14 cellular contexts compared by ENCODE assay signal in the genomic region with DNA sequence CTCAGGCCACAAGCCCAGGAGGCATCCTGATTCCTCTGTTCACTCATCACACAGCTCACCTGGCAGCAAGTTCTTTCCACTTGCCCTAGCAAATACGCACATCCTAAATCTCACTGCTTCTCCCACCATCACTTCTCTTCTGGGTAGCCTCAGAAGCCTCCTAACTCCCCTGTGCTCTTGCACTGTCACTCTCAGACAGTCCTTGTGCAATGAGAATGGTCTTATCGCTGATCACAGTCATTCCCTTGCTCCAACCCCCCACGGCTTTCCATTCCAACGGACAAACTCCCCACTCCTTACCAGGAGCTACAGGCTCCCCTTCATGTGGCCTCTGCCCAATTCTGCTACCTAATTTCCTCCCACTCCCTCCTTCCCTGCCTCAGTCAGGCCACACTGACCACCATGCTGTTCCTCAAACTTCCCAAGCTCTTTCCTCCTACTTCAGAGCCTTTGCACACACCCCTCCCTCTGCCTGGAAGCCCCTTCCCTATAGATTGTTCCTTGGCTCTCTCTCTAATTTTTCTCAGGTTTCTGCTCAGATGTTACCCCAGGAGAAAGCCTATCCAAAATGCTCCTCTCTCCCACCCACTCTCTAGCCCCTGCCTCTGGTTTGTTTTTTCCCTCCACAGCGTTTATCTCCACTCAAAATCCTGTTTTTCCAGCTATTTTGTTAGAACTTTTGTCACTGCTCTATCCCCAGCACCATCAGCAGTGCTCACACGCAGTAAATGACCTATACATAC. TPM values are rescaled to one million over a fixed set of nuclear protein-coding genes. Genes with fewer than 3 reads are reported as not detected.
DNase-seq lines count a peak whose midpoint lies in the region; ATAC-seq and TF ChIP-seq lines count a peak whose summit lies in the region.
"Had no signal": no experiment of that assay in that cellular context is flagged by ENCODE, and none has a peak within 500 bp of the region (broad histone marks: within the 10 kb centered on the region; RNA-seq: fewer than 3 reads in every experiment).

No MANE protein-coding gene starts in this region.

- POLR2A ChIA-PET in activated CD4-positive, alpha-beta T cell treated with anti-CD3 and anti-CD28 coated beads for 36 hours (lab: Charles Lee) = no interaction called here

- peak overlapping the region; percentile 42 for H3K4me3 Mint-ChIP-seq in activated CD4-positive, alpha-beta T cell treated with anti-CD3 and anti-CD28 coated beads for 36 hours
- peak overlapping the region; percentile 32 for H3K4me3 Mint-ChIP-seq in activated naive CD8-positive, alpha-beta T cell treated with anti-CD3 and anti-CD28 coated beads, Interleukin-2, amount 50 U/mL, for 24 hours
- H3K4me3 Mint-ChIP-seq: nephron had no signal

- no peaks in the 10 kb centered on the region for H4K20me1 ChIP-seq in OCI-LY1 (ENCODE audit: insufficient read depth, low read length)

- TF ChIP-seq CTCF in OCI-LY1 (IDR thresholded peaks at IDR 0.05; ENCODE audit: low read length) (no peak), neutrophil (IDR thresholded peaks at IDR 0.05) (no peak), mucosa of descending colon (IDR thresholded peaks at IDR 0.05) (no peak)

- no peak overlapping the region for H2AFZ ChIP-seq in OCI-LY1 (ENCODE audit: low read length)

- H3F3A ChIP-seq in OCI-LY1 (ENCODE audit: insufficient read depth, low read length) = no peaks in the 10 kb centered on the region

- no peak for DNase-seq in activated CD4-positive, alpha-beta T cell treated with anti-CD3 and anti-CD28 coated beads for 36 hours
- no peak for DNase-seq in activated CD4-positive, alpha-beta T cell treated with anti-CD3 and anti-CD28 coated beads for 1 hour
- DNase-seq in activated naive CD8-positive, alpha-beta T cell treated with anti-CD3 and anti-CD28 coated beads, Interleukin-2, amount 50 U/mL, for 24 hours = no peak
- no peak for DNase-seq in AG08396 (ENCODE audit: low spot score)
- no peak for DNase-seq in mucosa of descending colon
- DNase-seq: DMS79, gastrocnemius medialis, KG1, NCI-H2171 treated with DMSO at 0.1 percent for 48 hours, RPMI8226 had no signal

- CTCF ChIA-PET in activated CD4-positive, alpha-beta T cell treated with anti-CD3 and anti-CD28 coated beads for 36 hours (lab: Charles Lee) = interaction anchor here (0.9 to 2.4 kb wide), 7 partner anchors 13 to 90 kb away, joined by 3 to 10 read pairs (median 3); no protein-coding TSS in a partner anchor

- H3K4me3 ChIP-seq in OCI-LY1 (ENCODE audit: low read depth, low read length, poor library complexity, severe bottlenecking) (no peak overlapping the region), neutrophil (ENCODE audit: low read depth in 1 of 2, low read length in 1 of 2) (no peak overlapping the region), mucosa of descending colon (no peak overlapping the region)
- H3K4me3 ChIP-seq: gastrocnemius medialis had no signal

- intact Hi-C loops in activated CD4-positive, alpha-beta T cell treated with anti-CD3 and anti-CD28 coated beads for 36 hours (cut with DNase I, micrococcal nuclease) = no loop called here
- intact Hi-C loops in mucosa of descending colon (cut with DNase I, micrococcal nuclease) = no loop called here

- H3K9me3 ChIP-seq in OCI-LY1 (ENCODE audit: low read length) (no peaks in the 10 kb centered on the region), neutrophil (no peaks in the 10 kb centered on the region), mucosa of descending colon (no peaks in the 10 kb centered on the region)
- H3K9me3 ChIP-seq: gastrocnemius medialis had no signal

- H3K27ac Mint-ChIP-seq in activated CD4-positive, alpha-beta T cell treated with anti-CD3 and anti-CD28 coated beads for 36 hours = peak overlapping the region; percentile 94
- peak overlapping the region; percentile 91 for H3K27ac Mint-ChIP-seq in activated naive CD8-positive, alpha-beta T cell treated with anti-CD3 and anti-CD28 coated beads, Interleukin-2, amount 50 U/mL, for 24 hours
- H3K27ac Mint-ChIP-seq: nephron had no signal

- H3K36me3 ChIP-seq in OCI-LY1 (ENCODE audit: insufficient read depth, low read length) (no peaks in the 10 kb centered on the region), neutrophil (no peaks in the 10 kb centered on the region), mucosa of descending colon (ENCODE audit: low read depth) (no peaks in the 10 kb centered on the region)
- H3K36me3 ChIP-seq: gastrocnemius medialis had no signal

- peaks cover 30% of the 10 kb centered on the region for H3K79me2 ChIP-seq in OCI-LY1 (ENCODE audit: insufficient read depth, low read length)

- ATAC-seq in activated CD4-positive, alpha-beta T cell treated with anti-CD3 and anti-CD28 coated beads for 36 hours = no peak
- no peak for ATAC-seq in activated naive CD8-positive, alpha-beta T cell treated with anti-CD3 and anti-CD28 coated beads, Interleukin-2, amount 50 U/mL, for 24 hours
- ATAC-seq in GM19023 (IDR thresholded peaks at IDR 0.05; ENCODE audit: unreplicated experiment) = no peak
- no peak for ATAC-seq in mucosa of descending colon
- ATAC-seq: gastrocnemius medialis had no signal

- H3K27ac ChIP-seq in OCI-LY1 (ENCODE audit: low read depth, low read length, poor library complexity, severe bottlenecking) = peak overlapping the region; percentile 67
- peak overlapping the region; percentile 64 for H3K27ac ChIP-seq in neutrophil
- H3K27ac ChIP-seq: gastrocnemius medialis had no signal

- H3K9me2 ChIP-seq in OCI-LY1 (ENCODE audit: low read depth, low read length) = no peaks in the 10 kb centered on the region

- H3K36me3 Mint-ChIP-seq in activated CD4-positive, alpha-beta T cell treated with anti-CD3 and anti-CD28 coated beads for 36 hours (ENCODE audit: low read depth) = peaks cover 36% of the 10 kb centered on the region
- peaks cover 20% of the 10 kb centered on the region for H3K36me3 Mint-ChIP-seq in activated naive CD8-positive, alpha-beta T cell treated with anti-CD3 and anti-CD28 coated beads, Interleukin-2, amount 50 U/mL, for 24 hours (ENCODE audit: low read depth)

- H3K4me2 ChIP-seq in OCI-LY1 (ENCODE audit: low read length) = peak overlapping the region; percentile 2; the same call in 1 of the 2 replicates

- H3K9me3 Mint-ChIP-seq in activated CD4-positive, alpha-beta T cell treated with anti-CD3 and anti-CD28 coated beads for 36 hours (ENCODE audit: low read depth) = no peaks in the 10 kb centered on the region
- H3K9me3 Mint-ChIP-seq in activated naive CD8-positive, alpha-beta T cell treated with anti-CD3 and anti-CD28 coated beads, Interleukin-2, amount 50 U/mL, for 24 hours = no peaks in the 10 kb centered on the region
- H3K9me3 Mint-ChIP-seq: nephron had no signal

- H3K27me3 ChIP-seq in OCI-LY1 (ENCODE audit: insufficient read depth, low read length) = no peaks in the 10 kb centered on the region
- H3K27me3 ChIP-seq in neutrophil = no peaks in the 10 kb centered on the region
- H3K27me3 ChIP-seq: gastrocnemius medialis had no signal

- H3K4me1 Mint-ChIP-seq in activated CD4-positive, alpha-beta T cell treated with anti-CD3 and anti-CD28 coated beads for 36 hours = peaks cover 92% of the 10 kb centered on the region
- peaks cover 94% of the 10 kb centered on the region for H3K4me1 Mint-ChIP-seq in activated naive CD8-positive, alpha-beta T cell treated with anti-CD3 and anti-CD28 coated beads, Interleukin-2, amount 50 U/mL, for 24 hours

- no peaks in the 10 kb centered on the region for H3K27me3 Mint-ChIP-seq in activated CD4-positive, alpha-beta T cell treated with anti-CD3 and anti-CD28 coated beads for 36 hours
- no peaks in the 10 kb centered on the region for H3K27me3 Mint-ChIP-seq in activated naive CD8-positive, alpha-beta T cell treated with anti-CD3 and anti-CD28 coated beads, Interleukin-2, amount 50 U/mL, for 24 hours

- H3K4me1 ChIP-seq in OCI-LY1 (ENCODE audit: insufficient read depth, low read length, severe bottlenecking) (peaks cover 90% of the 10 kb centered on the region), neutrophil (ENCODE audit: control insufficient read depth in 1 of 2, insufficient read depth in 1 of 2, low read depth in 1 of 2, low read length in 1 of 2) (peaks cover 88 to 89% of the 10 kb centered on the region in 2 experiments), mucosa of descending colon (ENCODE audit: low read depth) (peaks cover 15% of the 10 kb centered on the region)

- no peak overlapping the region for H3K9ac ChIP-seq in OCI-LY1 (ENCODE audit: low read length)

RNA-seq across cellular contexts. Expression of a gene that starts 34.1 kb away (rescaled TPM):
- total RNA-seq in activated CD4-positive, alpha-beta T cell treated with anti-CD3 and anti-CD28 coated beads for 36 hours = 100 to 1,000 TPM; 166 to 171 TPM
- total RNA-seq in mucosa of descending colon = 10 to 100 TPM in 2 of 3 donors, 1 to 10 TPM in 1; 8.7 to 15.7 (median 12.3) TPM

Comparison
In these comparisons a context has a peak if more than half of its experiments do, and no peak if none do; other contexts are left out.
1. RNA of a gene that starts 34.1 kb away (total RNA-seq): 166 to 171 TPM in activated CD4-positive, alpha-beta T cell treated with anti-CD3 and anti-CD28 coated beads for 36 hours; 8.7 to 15.7 TPM in mucosa of descending colon; every median in the first group is over 10 times any median in the second.